ENCODE assay signal across 10 cellular contexts in genomic region chr17:83055911-83056582, GRCh38. TPM values are rescaled to one million over a fixed set of nuclear protein-coding genes. Genes with fewer than 3 reads are reported as not detected.
DNase-seq lines count a peak whose midpoint lies in the region; ATAC-seq and TF ChIP-seq lines count a peak whose summit lies in the region.
"Had no signal": no experiment of that assay in that cellular context is flagged by ENCODE, and none has a peak within 500 bp of the region (broad histone marks: within the 10 kb centered on the region; RNA-seq: fewer than 3 reads in every experiment).

No MANE protein-coding gene starts in this region.

- ATAC-seq in right lobe of liver = no peak
- ATAC-seq in GM19395 (IDR thresholded peaks at IDR 0.05; ENCODE audit: unreplicated experiment) = no peak
- ATAC-seq: activated naive CD4-positive, alpha-beta T cell treated with anti-CD3 and anti-CD28 coated beads, Interleukin-2, amount 50 U/mL, for 72 hours had no signal

- no peaks in the 10 kb centered on the region for H3K9me3 Mint-ChIP-seq in HFFc6
- peaks cover 0 to 3% (median 2%) of the 10 kb centered on the region in 5 experiments for H3K9me3 Mint-ChIP-seq in brain
- H3K9me3 Mint-ChIP-seq: activated naive CD4-positive, alpha-beta T cell treated with anti-CD3 and anti-CD28 coated beads, Interleukin-2, amount 50 U/mL, for 72 hours had no signal

- H3K4me3 Mint-ChIP-seq in HFFc6 = peak overlapping the region; percentile 80
- no peak overlapping the region for H3K4me3 Mint-ChIP-seq in brain

- H3K4me1 ChIP-seq in right lobe of liver = peaks cover 0 to 4% (median 0%) of the 10 kb centered on the region in 4 donors

- no peak for TF ChIP-seq CTCF in AG04450 (IDR thresholded peaks at IDR 0.05; ENCODE audit: low read depth, low read length)
- TF ChIP-seq CTCF in HFFc6 (IDR thresholded peaks at IDR 0.05) = no peak
- TF ChIP-seq CTCF in brain (conservative IDR thresholded peaks at IDR 0.05) = no peak
- no peak for TF ChIP-seq CTCF in right lobe of liver (IDR thresholded peaks at IDR 0.05)

- H3K27ac ChIP-seq in AG04450 (ENCODE audit: low read depth, low read length) (peak overlapping the region; percentile 57), right lobe of liver (no peak overlapping the region)

- peaks cover 2% of the 10 kb centered on the region; the same call in 1 of the 2 replicates for H3K27me3 Mint-ChIP-seq in HFFc6 (ENCODE audit: insufficient read depth)
- H3K27me3 Mint-ChIP-seq in brain = peaks cover 5% of the 10 kb centered on the region

- DNase-seq in AG04450 (ENCODE audit: low read depth, low spot score) = peak; percentile 50
- peak; percentile 90 for DNase-seq in HFFc6
- DNase-seq in right lobe of liver = peak in 2 of 3 donors; percentile 21 to 40
- DNase-seq in erythroblast (lab: John Stamatoyannopoulos, UW) = no peak
- no peak for DNase-seq in SHP77 (lab: John Stamatoyannopoulos, UW)
- no peak for DNase-seq in T-helper 9 cell
- DNase-seq: GOT3 had no signal

- CTCF ChIA-PET in AG04450 (lab: Charles Lee) = no interaction called here

- H3K27me3 ChIP-seq in AG04450 (ENCODE audit: control insufficient read depth, insufficient read depth, low read length) = no peaks in the 10 kb centered on the region
- H3K27me3 ChIP-seq in right lobe of liver = no peaks in the 10 kb centered on the region

- H3K36me3 Mint-ChIP-seq in HFFc6 (ENCODE audit: low read depth) (no peaks in the 10 kb centered on the region), brain (no peaks in the 10 kb centered on the region)
- H3K36me3 Mint-ChIP-seq: activated naive CD4-positive, alpha-beta T cell treated with anti-CD3 and anti-CD28 coated beads, Interleukin-2, amount 50 U/mL, for 72 hours had no signal

- no peak for TF ChIP-seq POLR2A in right lobe of liver (IDR thresholded peaks at IDR 0.05)
- no peak for TF ChIP-seq POLR2A in erythroblast (IDR thresholded peaks at IDR 0.05; ENCODE audit: low read length)

- POLR2A ChIA-PET in AG04450 (lab: Yijun Ruan, JAX) = interaction anchor here (0.6 kb wide), 1 partner anchor 23 kb away, joined by 3 read pairs; the partner anchor contains the start of gene METRNL

- WGBS in right lobe of liver (ENCODE audit: insufficient coverage, low coverage, low lambda C conversion rate, missing lambda C conversion rate) = 56% methylated on average over 7 of the region's 16 CpGs

- intact Hi-C loops in right lobe of liver (cut with DNase I) = no loop called here

- H3K9me3 ChIP-seq in AG04450 (ENCODE audit: control insufficient read depth, insufficient read depth, low read length) (peaks cover 2% of the 10 kb centered on the region; the same call in 1 of the 2 replicates), right lobe of liver (no peaks in the 10 kb centered on the region)

- H3K36me3 ChIP-seq in right lobe of liver = no peaks in the 10 kb centered on the region

- H3K4me1 Mint-ChIP-seq in HFFc6 (ENCODE audit: low read depth) (peaks cover 31% of the 10 kb centered on the region), brain (peaks cover 26% of the 10 kb centered on the region)

- no peak overlapping the region for H3K4me3 ChIP-seq in AG04450 (ENCODE audit: low read depth, low read length)
- H3K4me3 ChIP-seq in right lobe of liver = no peak overlapping the region

- H3K27ac Mint-ChIP-seq in HFFc6 = peak overlapping the region; percentile 91
- peak overlapping the region in 3 of 5 experiments; percentile 21 to 69 (median 65) for H3K27ac Mint-ChIP-seq in brain
- H3K27ac Mint-ChIP-seq: activated naive CD4-positive, alpha-beta T cell treated with anti-CD3 and anti-CD28 coated beads, Interleukin-2, amount 50 U/mL, for 72 hours had no signal

RNA-seq across cellular contexts. Expression of gene METRNL, which starts 23.4 kb away (rescaled TPM):
- 10.9 and 17.2 TPM in 2 replicates for polyA plus RNA-seq in AG04450 (2011; rRNA removed)
- polyA minus RNA-seq in AG04450 (2011; rRNA and poly(A)+ RNA removed) = 5.9 and 6.7 TPM in 2 replicates
- 10 to 100 TPM; 54.4 to 96.7 (median 90.9) TPM for total RNA-seq in HFFc6 (2021; fragmentation: NEBNext Ultra II Directional; extraction: Animal tissue kit (Norgen Biotek cat#: 25700))
- polyA plus RNA-seq in brain (ENCODE audit: insufficient read depth, low read depth, low replicate concordance) = 36.9 TPM
- 10 to 100 TPM in 1 of 6 experiments, 1 to 10 TPM in 5; 2.3 to 18.6 (median 5.9) TPM for total RNA-seq in right lobe of liver

Comparison
In these comparisons a context has a peak if more than half of its experiments do, and no peak if none do; other contexts are left out.
1. DNase-seq: peak in AG04450 (single experiment), HFFc6 (single experiment) and right lobe of liver (2 of 3); none in erythroblast (0 of 2), SHP77 (0 of 2) and T-helper 9 cell (single experiment).